ENCODE assay signal across 1 cellular context in genomic region chr13:30617315-30618185, GRCh38.
TF ChIP-seq lines count a peak whose summit lies in the region.

Gene USPL1 (plus strand): TSS chr13:30617920. CDS start chr13:30621141, 3,221 bp downstream.

TF ChIP-seq in K562, 482 proteins besides CTCF, POLR2A, EP300 and RAD21 (continued from another document and continues in another):
- TF ChIP-seq THAP12 (CRISPR knock-in tag; IDR thresholded peaks at IDR 0.05), result peak; percentile 12
- peak; percentile 64; the same call in 1 of the 2 replicates for TF ChIP-seq MXI1 (IDR thresholded peaks at IDR 0.05; ENCODE audit: low read depth, low read length)
- TF ChIP-seq NFYB (IDR thresholded peaks at IDR 0.05; ENCODE audit: extremely low read depth, insufficient read length), result no peak
- TF ChIP-seq, protein P1, sequence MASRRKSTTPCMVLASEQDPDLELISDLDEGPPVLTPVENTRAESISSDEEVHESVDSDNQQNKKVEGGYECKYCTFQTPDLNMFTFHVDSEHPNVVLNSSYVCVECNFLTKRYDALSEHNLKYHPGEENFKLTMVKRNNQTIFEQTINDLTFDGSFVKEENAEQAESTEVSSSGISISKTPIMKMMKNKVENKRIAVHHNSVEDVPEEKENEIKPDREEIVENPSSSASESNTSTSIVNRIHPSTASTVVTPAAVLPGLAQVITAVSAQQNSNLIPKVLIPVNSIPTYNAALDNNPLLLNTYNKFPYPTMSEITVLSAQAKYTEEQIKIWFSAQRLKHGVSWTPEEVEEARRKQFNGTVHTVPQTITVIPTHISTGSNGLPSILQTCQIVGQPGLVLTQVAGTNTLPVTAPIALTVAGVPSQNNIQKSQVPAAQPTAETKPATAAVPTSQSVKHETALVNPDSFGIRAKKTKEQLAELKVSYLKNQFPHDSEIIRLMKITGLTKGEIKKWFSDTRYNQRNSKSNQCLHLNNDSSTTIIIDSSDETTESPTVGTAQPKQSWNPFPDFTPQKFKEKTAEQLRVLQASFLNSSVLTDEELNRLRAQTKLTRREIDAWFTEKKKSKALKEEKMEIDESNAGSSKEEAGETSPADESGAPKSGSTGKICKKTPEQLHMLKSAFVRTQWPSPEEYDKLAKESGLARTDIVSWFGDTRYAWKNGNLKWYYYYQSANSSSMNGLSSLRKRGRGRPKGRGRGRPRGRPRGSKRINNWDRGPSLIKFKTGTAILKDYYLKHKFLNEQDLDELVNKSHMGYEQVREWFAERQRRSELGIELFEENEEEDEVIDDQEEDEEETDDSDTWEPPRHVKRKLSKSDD (conservative IDR thresholded peaks at IDR 0.05; ENCODE audit: low read length), result no peak
- no peak for TF ChIP-seq PRMT5 (CRISPR knock-in tag; IDR thresholded peaks at IDR 0.05)
- TF ChIP-seq GABPA (tag; conservative IDR thresholded peaks at IDR 0.05; ENCODE audit: low read depth), result peak; percentile 99
- TF ChIP-seq ZBTB43 (CRISPR knock-in tag; IDR thresholded peaks at IDR 0.05), result peak; percentile 70; the same call in 1 of the 2 replicates
- TF ChIP-seq DPF2 (IDR thresholded peaks at IDR 0.05), result no peak
- no peak; the same call in 1 of the 2 replicates for TF ChIP-seq PBX2 (CRISPR knock-in tag; IDR thresholded peaks at IDR 0.05; ENCODE audit: low read depth)
- TF ChIP-seq PBX2 (tag; conservative IDR thresholded peaks at IDR 0.05; ENCODE audit: low read depth), result no peak
- no peak for TF ChIP-seq ZNF695 (CRISPR knock-in tag; IDR thresholded peaks at IDR 0.05)
- TF ChIP-seq, protein P2, sequence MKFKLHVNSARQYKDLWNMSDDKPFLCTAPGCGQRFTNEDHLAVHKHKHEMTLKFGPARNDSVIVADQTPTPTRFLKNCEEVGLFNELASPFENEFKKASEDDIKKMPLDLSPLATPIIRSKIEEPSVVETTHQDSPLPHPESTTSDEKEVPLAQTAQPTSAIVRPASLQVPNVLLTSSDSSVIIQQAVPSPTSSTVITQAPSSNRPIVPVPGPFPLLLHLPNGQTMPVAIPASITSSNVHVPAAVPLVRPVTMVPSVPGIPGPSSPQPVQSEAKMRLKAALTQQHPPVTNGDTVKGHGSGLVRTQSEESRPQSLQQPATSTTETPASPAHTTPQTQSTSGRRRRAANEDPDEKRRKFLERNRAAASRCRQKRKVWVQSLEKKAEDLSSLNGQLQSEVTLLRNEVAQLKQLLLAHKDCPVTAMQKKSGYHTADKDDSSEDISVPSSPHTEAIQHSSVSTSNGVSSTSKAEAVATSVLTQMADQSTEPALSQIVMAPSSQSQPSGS (CRISPR knock-in tag; IDR thresholded peaks at IDR 0.05), result no peak
- peak; percentile 95 for TF ChIP-seq SP1 (CRISPR knock-in tag; IDR thresholded peaks at IDR 0.05)
- TF ChIP-seq ZNF445 (CRISPR knock-in tag; IDR thresholded peaks at IDR 0.05; ENCODE audit: low read depth), result no peak
- peak; percentile 75 for TF ChIP-seq PKNOX1 (IDR thresholded peaks at IDR 0.05)
- TF ChIP-seq, protein P3, sequence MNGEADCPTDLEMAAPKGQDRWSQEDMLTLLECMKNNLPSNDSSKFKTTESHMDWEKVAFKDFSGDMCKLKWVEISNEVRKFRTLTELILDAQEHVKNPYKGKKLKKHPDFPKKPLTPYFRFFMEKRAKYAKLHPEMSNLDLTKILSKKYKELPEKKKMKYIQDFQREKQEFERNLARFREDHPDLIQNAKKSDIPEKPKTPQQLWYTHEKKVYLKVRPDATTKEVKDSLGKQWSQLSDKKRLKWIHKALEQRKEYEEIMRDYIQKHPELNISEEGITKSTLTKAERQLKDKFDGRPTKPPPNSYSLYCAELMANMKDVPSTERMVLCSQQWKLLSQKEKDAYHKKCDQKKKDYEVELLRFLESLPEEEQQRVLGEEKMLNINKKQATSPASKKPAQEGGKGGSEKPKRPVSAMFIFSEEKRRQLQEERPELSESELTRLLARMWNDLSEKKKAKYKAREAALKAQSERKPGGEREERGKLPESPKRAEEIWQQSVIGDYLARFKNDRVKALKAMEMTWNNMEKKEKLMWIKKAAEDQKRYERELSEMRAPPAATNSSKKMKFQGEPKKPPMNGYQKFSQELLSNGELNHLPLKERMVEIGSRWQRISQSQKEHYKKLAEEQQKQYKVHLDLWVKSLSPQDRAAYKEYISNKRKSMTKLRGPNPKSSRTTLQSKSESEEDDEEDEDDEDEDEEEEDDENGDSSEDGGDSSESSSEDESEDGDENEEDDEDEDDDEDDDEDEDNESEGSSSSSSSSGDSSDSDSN (IDR thresholded peaks at IDR 0.05; ENCODE audit: borderline replicate concordance in 1 of 2, low read depth in 2 of 2, low read length in 2 of 2), result peak; percentile 83 to 93
- TF ChIP-seq PHF21A (IDR thresholded peaks at IDR 0.05; ENCODE audit: borderline replicate concordance, low read depth), result 0 out of 2 replicates have a peak, but pooled peaks have one; percentile 16
- no peak for TF ChIP-seq PTBP1 (IDR thresholded peaks at IDR 0.05; ENCODE audit: low read depth, low read length)
- TF ChIP-seq ZBTB8A (IDR thresholded peaks at IDR 0.05; ENCODE audit: partially characterized antibody), result no peak
- peak; percentile 98 for TF ChIP-seq NCOA1 (IDR thresholded peaks at IDR 0.05; ENCODE audit: low read depth)
- TF ChIP-seq TAF1 (IDR thresholded peaks at IDR 0.05; ENCODE audit: control insufficient read depth, extremely low read depth, insufficient read depth, low read length, severe bottlenecking), result peak; percentile 88
- TF ChIP-seq, protein P4, sequence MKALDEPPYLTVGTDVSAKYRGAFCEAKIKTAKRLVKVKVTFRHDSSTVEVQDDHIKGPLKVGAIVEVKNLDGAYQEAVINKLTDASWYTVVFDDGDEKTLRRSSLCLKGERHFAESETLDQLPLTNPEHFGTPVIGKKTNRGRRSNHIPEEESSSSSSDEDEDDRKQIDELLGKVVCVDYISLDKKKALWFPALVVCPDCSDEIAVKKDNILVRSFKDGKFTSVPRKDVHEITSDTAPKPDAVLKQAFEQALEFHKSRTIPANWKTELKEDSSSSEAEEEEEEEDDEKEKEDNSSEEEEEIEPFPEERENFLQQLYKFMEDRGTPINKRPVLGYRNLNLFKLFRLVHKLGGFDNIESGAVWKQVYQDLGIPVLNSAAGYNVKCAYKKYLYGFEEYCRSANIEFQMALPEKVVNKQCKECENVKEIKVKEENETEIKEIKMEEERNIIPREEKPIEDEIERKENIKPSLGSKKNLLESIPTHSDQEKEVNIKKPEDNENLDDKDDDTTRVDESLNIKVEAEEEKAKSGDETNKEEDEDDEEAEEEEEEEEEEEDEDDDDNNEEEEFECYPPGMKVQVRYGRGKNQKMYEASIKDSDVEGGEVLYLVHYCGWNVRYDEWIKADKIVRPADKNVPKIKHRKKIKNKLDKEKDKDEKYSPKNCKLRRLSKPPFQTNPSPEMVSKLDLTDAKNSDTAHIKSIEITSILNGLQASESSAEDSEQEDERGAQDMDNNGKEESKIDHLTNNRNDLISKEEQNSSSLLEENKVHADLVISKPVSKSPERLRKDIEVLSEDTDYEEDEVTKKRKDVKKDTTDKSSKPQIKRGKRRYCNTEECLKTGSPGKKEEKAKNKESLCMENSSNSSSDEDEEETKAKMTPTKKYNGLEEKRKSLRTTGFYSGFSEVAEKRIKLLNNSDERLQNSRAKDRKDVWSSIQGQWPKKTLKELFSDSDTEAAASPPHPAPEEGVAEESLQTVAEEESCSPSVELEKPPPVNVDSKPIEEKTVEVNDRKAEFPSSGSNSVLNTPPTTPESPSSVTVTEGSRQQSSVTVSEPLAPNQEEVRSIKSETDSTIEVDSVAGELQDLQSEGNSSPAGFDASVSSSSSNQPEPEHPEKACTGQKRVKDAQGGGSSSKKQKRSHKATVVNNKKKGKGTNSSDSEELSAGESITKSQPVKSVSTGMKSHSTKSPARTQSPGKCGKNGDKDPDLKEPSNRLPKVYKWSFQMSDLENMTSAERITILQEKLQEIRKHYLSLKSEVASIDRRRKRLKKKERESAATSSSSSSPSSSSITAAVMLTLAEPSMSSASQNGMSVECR (CRISPR knock-in tag; IDR thresholded peaks at IDR 0.05), result peak; percentile 97
- TF ChIP-seq ETV6 (IDR thresholded peaks at IDR 0.05; ENCODE audit: borderline replicate concordance in 1 of 2, low read depth in 2 of 2, low read length in 1 of 2), result no peak
- no peak for TF ChIP-seq ETV6 (CRISPR knock-in tag; IDR thresholded peaks at IDR 0.05; ENCODE audit: borderline replicate concordance)
- TF ChIP-seq E2F1 (CRISPR knock-in tag; IDR thresholded peaks at IDR 0.05), result peak; percentile 67
- peak; percentile 72 to 82; a peak in 2 of 4 replicates for TF ChIP-seq SIN3A (IDR thresholded peaks at IDR 0.05; ENCODE audit: borderline replicate concordance in 2 of 2, control insufficient read depth in 1 of 2, low read depth in 2 of 2, low read length in 2 of 2)
- TF ChIP-seq GTF2E2 (tag; IDR thresholded peaks at IDR 0.05), result peak; percentile 42; the same call in 1 of the 2 replicates
- peak; percentile 94 for TF ChIP-seq EP400 (IDR thresholded peaks at IDR 0.05)
- TF ChIP-seq BHLHE40 (IDR thresholded peaks at IDR 0.05; ENCODE audit: low read length), result no peak
- TF ChIP-seq PCBP1 (IDR thresholded peaks at IDR 0.05; ENCODE audit: low read depth, low read length, poor library complexity, severe bottlenecking), result peak; percentile 96
- TF ChIP-seq MYC (IDR thresholded peaks at IDR 0.05; ENCODE audit: low read depth, low read length), result peak; percentile 90
- TF ChIP-seq MYC (CRISPR knock-in tag; IDR thresholded peaks at IDR 0.05; ENCODE audit: borderline replicate concordance, low read depth), result peak; percentile 34; the same call in 1 of the 2 replicates
- TF ChIP-seq STAT5A (IDR thresholded peaks at IDR 0.05; ENCODE audit: borderline replicate concordance, low read length), result no peak; the same call in 1 of the 2 replicates
- TF ChIP-seq, protein P5, sequence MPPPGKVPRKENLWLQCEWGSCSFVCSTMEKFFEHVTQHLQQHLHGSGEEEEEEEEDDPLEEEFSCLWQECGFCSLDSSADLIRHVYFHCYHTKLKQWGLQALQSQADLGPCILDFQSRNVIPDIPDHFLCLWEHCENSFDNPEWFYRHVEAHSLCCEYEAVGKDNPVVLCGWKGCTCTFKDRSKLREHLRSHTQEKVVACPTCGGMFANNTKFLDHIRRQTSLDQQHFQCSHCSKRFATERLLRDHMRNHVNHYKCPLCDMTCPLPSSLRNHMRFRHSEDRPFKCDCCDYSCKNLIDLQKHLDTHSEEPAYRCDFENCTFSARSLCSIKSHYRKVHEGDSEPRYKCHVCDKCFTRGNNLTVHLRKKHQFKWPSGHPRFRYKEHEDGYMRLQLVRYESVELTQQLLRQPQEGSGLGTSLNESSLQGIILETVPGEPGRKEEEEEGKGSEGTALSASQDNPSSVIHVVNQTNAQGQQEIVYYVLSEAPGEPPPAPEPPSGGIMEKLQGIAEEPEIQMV (tag; conservative IDR thresholded peaks at IDR 0.05; ENCODE audit: low read depth), result 0 out of 2 replicates have a peak, but pooled peaks have one; percentile 11
